In genomic region chr19:945401-946252, GRCh38 we compare ENCODE assay signal across 19 cellular contexts. TPM values are rescaled to one million over a fixed set of nuclear protein-coding genes. Genes with fewer than 3 reads are reported as not detected.
"Had no signal": no experiment of that assay in that cellular context is flagged by ENCODE, and none has a peak within 500 bp of the region (broad histone marks: within the 10 kb centered on the region; RNA-seq: fewer than 3 reads in every experiment).

No MANE protein-coding gene starts in this region.

- DNase-seq: activated naive CD4-positive, alpha-beta T cell treated with anti-CD3 and anti-CD28 coated beads, Interleukin-2, amount 10 ng/mL, durations not matched to agents 7 days and 5 days; heart right ventricle; left ventricle myocardium superior; sigmoid colon; stimulated activated CD4-positive, alpha-beta T cell treated with anti-CD3 and anti-CD28 coated beads, Interleukin-12 subunit alpha, Interleukin-12 subunit beta, amount 100 ng/mL, for 4 hours had no signal

- H3K27me3 Mint-ChIP-seq: activated naive CD4-positive, alpha-beta T cell treated with anti-CD3 and anti-CD28 coated beads, Interleukin-2, amount 10 ng/mL, durations not matched to agents 7 days and 5 days had no signal

- H3K27me3 ChIP-seq: heart right ventricle, neural progenitor cell, ovary, sigmoid colon had no signal

- H3K4me3 Mint-ChIP-seq: activated naive CD4-positive, alpha-beta T cell treated with anti-CD3 and anti-CD28 coated beads, Interleukin-2, amount 10 ng/mL, durations not matched to agents 7 days and 5 days; neural progenitor cell; stimulated activated naive CD8-positive, alpha-beta T cell treated with anti-CD3 and anti-CD28 coated beads, Interleukin-15, Interleukin-2, amounts not matched to agents 100 ng/mL and 50 ng/mL, for 24 hours; T-helper 2 cell treated with Interferon-gamma antibody and Interleukin-4, amounts not matched to agents 5 μg/mL and 100 μg/mL, for 36 hours had no signal

- H3K27ac ChIP-seq: heart right ventricle, neural progenitor cell, ovary, sigmoid colon had no signal

- ATAC-seq: activated CD4-positive, CD25-positive, alpha-beta regulatory T cell treated with anti-CD3 and anti-CD28 coated beads, Interleukin-2, amount 50 U/mL, for 24 hours; heart right ventricle; left ventricle myocardium superior had no signal

- H3K27ac Mint-ChIP-seq: activated naive CD4-positive, alpha-beta T cell treated with anti-CD3 and anti-CD28 coated beads, Interleukin-2, amount 10 ng/mL, durations not matched to agents 7 days and 5 days; activated T-helper 2 cell treated with anti-CD3 and anti-CD28 coated beads, Interferon-gamma antibody, Interleukin-2, Interleukin-4, amounts not matched to agents 10 μg/mL and 5 μg/mL and 100 μg/mL, durations not matched to agents 14 hours and 24 hours and 36 hours; neural progenitor cell; stimulated activated naive CD8-positive, alpha-beta T cell treated with anti-CD3 and anti-CD28 coated beads, Interleukin-15, Interleukin-2, amounts not matched to agents 100 ng/mL and 50 ng/mL, for 24 hours; T-helper 2 cell treated with Interferon-gamma antibody and Interleukin-4, amounts not matched to agents 5 μg/mL and 100 μg/mL, for 36 hours had no signal

- H3K4me2 ChIP-seq: neural progenitor cell had no signal

- H3K9me3 ChIP-seq: ovary, sigmoid colon had no signal

- H3K36me3 ChIP-seq: neural progenitor cell, ovary, sigmoid colon had no signal

- H2AFZ ChIP-seq: neural progenitor cell had no signal

- H3K4me3 ChIP-seq: heart right ventricle, neural progenitor cell, ovary, sigmoid colon had no signal

- H3K9me3 Mint-ChIP-seq: activated naive CD4-positive, alpha-beta T cell treated with anti-CD3 and anti-CD28 coated beads, Interleukin-2, amount 10 ng/mL, durations not matched to agents 7 days and 5 days; activated T-helper 2 cell treated with anti-CD3 and anti-CD28 coated beads, Interferon-gamma antibody, Interleukin-2, Interleukin-4, amounts not matched to agents 10 μg/mL and 5 μg/mL and 100 μg/mL, durations not matched to agents 14 hours and 24 hours and 36 hours; neural progenitor cell; stimulated activated naive CD8-positive, alpha-beta T cell treated with anti-CD3 and anti-CD28 coated beads, Interleukin-15, Interleukin-2, amounts not matched to agents 100 ng/mL and 50 ng/mL, for 24 hours; T-helper 2 cell treated with Interferon-gamma antibody and Interleukin-4, amounts not matched to agents 5 μg/mL and 100 μg/mL, for 36 hours had no signal

- H3K4me1 ChIP-seq: neural progenitor cell had no signal

RNA-seq across cellular contexts. Expression of gene KISS1R, which starts 28.5 kb away (rescaled TPM):
- total RNA-seq: cardiac septum, fibroblast of lung, heart right ventricle, left ventricle myocardium superior, mesenteric fat pad, sigmoid colon, urinary bladder had no signal
- polyA plus RNA-seq: fibroblast of lung, heart right ventricle, keratinocyte, ovary had no signal

RNA-seq across cellular contexts. Expression of gene RNU6-9, which starts 52.3 kb away (rescaled TPM):
- total RNA-seq: activated T-helper 2 cell treated with anti-CD3 and anti-CD28 coated beads, Interferon-gamma antibody, Interleukin-2, Interleukin-4, amounts not matched to agents 10 μg/mL and 5 μg/mL and 100 μg/mL, durations not matched to agents 14 hours and 24 hours and 36 hours; cardiac septum; fibroblast of lung; frontal cortex; heart right ventricle; left ventricle myocardium superior; mesenteric fat pad; ovary; sigmoid colon; temporal lobe; urinary bladder had no signal
- polyA plus RNA-seq: adipose tissue, fibroblast of lung, heart right ventricle, keratinocyte, ovary, sigmoid colon, urinary bladder had no signal
